In genomic region chr11:68013611-68014156, GRCh38 we compare ENCODE assay signal across 15 cellular contexts. TPM values are rescaled to one million over a fixed set of nuclear protein-coding genes. Genes with fewer than 3 reads are reported as not detected.
A peak's percentile ranks its signal among the peaks of the same experiment; 100 is the strongest.
DNase-seq lines count a peak whose midpoint lies in the region; ATAC-seq, FAIRE-seq and TF ChIP-seq lines count a peak whose summit lies in the region.
"Had no signal": no experiment of that assay in that cellular context is flagged by ENCODE, and none has a peak within 500 bp of the region (broad histone marks: within the 10 kb centered on the region; RNA-seq: fewer than 3 reads in every experiment).

No MANE protein-coding gene starts in this region.

- H3K9ac ChIP-seq in KMS-11 (no peak overlapping the region), K562 (ENCODE audit: insufficient read depth in 1 of 2, low read depth in 2 of 2, low read length in 2 of 2) (peak overlapping the region in 1 of 2 experiments; percentile 60; a peak in 2 of 4 replicates), smooth muscle cell (ENCODE audit: low read depth) (no peak overlapping the region)

- peaks cover 10% of the 10 kb centered on the region for H3K27me3 Mint-ChIP-seq in stimulated activated naive CD8-positive, alpha-beta T cell treated with anti-CD3 and anti-CD28 coated beads, Interleukin-15, amount 100 ng/mL, for 72 hours
- H3K27me3 Mint-ChIP-seq: activated CD4-positive, alpha-beta T cell treated with anti-CD3 and anti-CD28 coated beads, Interleukin-2, amount 10 ng/mL, durations not matched to agents 24 days and 14 days had no signal

- TF ChIP-seq POLR2A in K562 (conservative IDR thresholded peaks at IDR 0.05), result no peak

- H3K27me3 ChIP-seq in KMS-11 (ENCODE audit: insufficient read depth, low read depth) (no peaks in the 10 kb centered on the region), K562 (ENCODE audit: control insufficient read depth in 2 of 2, insufficient read depth in 2 of 2, low read length in 2 of 2) (no peaks in the 10 kb centered on the region), left lung (no peaks in the 10 kb centered on the region), smooth muscle cell (ENCODE audit: low read depth) (no peaks in the 10 kb centered on the region)

- intact Hi-C loops in K562 (cut with micrococcal nuclease), result no loop called here
- intact Hi-C loops in left lung (cut with DNase I), result no loop called here

- H3K9me3 Mint-ChIP-seq in stimulated activated naive CD8-positive, alpha-beta T cell treated with anti-CD3 and anti-CD28 coated beads, Interleukin-15, amount 100 ng/mL, for 72 hours, result no peaks in the 10 kb centered on the region
- H3K9me3 Mint-ChIP-seq: activated CD4-positive, alpha-beta T cell treated with anti-CD3 and anti-CD28 coated beads, Interleukin-2, amount 10 ng/mL, durations not matched to agents 24 days and 14 days had no signal

- H3K27ac Mint-ChIP-seq in stimulated activated naive CD8-positive, alpha-beta T cell treated with anti-CD3 and anti-CD28 coated beads, Interleukin-15, amount 100 ng/mL, for 72 hours, result no peak overlapping the region
- H3K27ac Mint-ChIP-seq: activated CD4-positive, alpha-beta T cell treated with anti-CD3 and anti-CD28 coated beads, Interleukin-2, amount 10 ng/mL, durations not matched to agents 24 days and 14 days; T-helper 17 cell had no signal

- no peak for DNase-seq in K562 (ENCODE audit: extremely low read depth in 1 of 4, low spot score in 3 of 4)
- peak; percentile 35 to 76 for DNase-seq in left lung
- DNase-seq in smooth muscle cell (lab: John Stamatoyannopoulos, UW; ENCODE audit: unreplicated experiment), result no peak
- no peak for DNase-seq in NCI-H2107 (lab: John Stamatoyannopoulos, UW)
- no peak for DNase-seq in foreskin fibroblast
- DNase-seq in stimulated activated naive CD8-positive, alpha-beta T cell treated with anti-CD3 and anti-CD28 coated beads, Interleukin-15, amount 100 ng/mL, for 72 hours, result no peak
- DNase-seq: activated CD4-positive, alpha-beta T cell treated with anti-CD3 and anti-CD28 coated beads, Interleukin-2, amount 10 ng/mL, durations not matched to agents 24 days and 14 days; activated gamma-delta T cell; NCI-H187; occipital lobe; stimulated activated CD4-positive, alpha-beta T cell treated with anti-CD3 and anti-CD28 coated beads, Interleukin-1b, Interleukin-23, amount 100 ng/mL, for 48 hours; T-helper 17 cell had no signal

- FAIRE-seq in K562 (lab: Jason Lieb, UNC), result no peak

- in situ Hi-C loops in K562 (cut with MboI), result no loop called here

- no peaks in the 10 kb centered on the region for H3K79me2 ChIP-seq in KMS-11 (ENCODE audit: insufficient read depth, low read depth)
- no peaks in the 10 kb centered on the region for H3K79me2 ChIP-seq in K562 (ENCODE audit: control insufficient read depth, insufficient read depth, low read length)
- H3K79me2 ChIP-seq in smooth muscle cell (ENCODE audit: low read depth), result no peaks in the 10 kb centered on the region

- no peak overlapping the region for H2AFZ ChIP-seq in KMS-11 (ENCODE audit: low read depth)
- no peak overlapping the region for H2AFZ ChIP-seq in K562 (ENCODE audit: low read depth, low read length)
- no peak overlapping the region for H2AFZ ChIP-seq in smooth muscle cell (ENCODE audit: low read depth)

- 28% methylated on average over 12 of the region's 14 CpGs for WGBS in K562 (ENCODE audit: insufficient coverage, low coverage, missing lambda C conversion rate)
- WGBS in smooth muscle cell (ENCODE audit: low lambda C conversion rate), result 92% methylated on average over 14 of the region's 14 CpGs

- no peak for TF ChIP-seq RAD21 in K562 (CRISPR knock-in tag; conservative IDR thresholded peaks at IDR 0.05 in 1 of 2, IDR thresholded peaks at IDR 0.05 in 1 of 2)

- peaks cover 15% of the 10 kb centered on the region for H3K4me1 Mint-ChIP-seq in stimulated activated naive CD8-positive, alpha-beta T cell treated with anti-CD3 and anti-CD28 coated beads, Interleukin-15, amount 100 ng/mL, for 72 hours

- no peak overlapping the region for H3K4me3 ChIP-seq in KMS-11 (IDR thresholded peaks at IDR 0.05; ENCODE audit: insufficient read depth, low read depth, low read length)
- H3K4me3 ChIP-seq in K562, result no peak overlapping the region
- no peak overlapping the region for H3K4me3 ChIP-seq in left lung
- H3K4me3 ChIP-seq in smooth muscle cell, result no peak overlapping the region
- no peak overlapping the region for H3K4me3 ChIP-seq in foreskin fibroblast (ENCODE audit: low read depth in 1 of 2, low read length in 2 of 2)

- no peak overlapping the region for H3K27ac ChIP-seq in KMS-11
- H3K27ac ChIP-seq in K562 (ENCODE audit: extremely low read depth, low read depth, low read length), result no peak overlapping the region
- H3K27ac ChIP-seq in left lung, result peak overlapping the region; percentile 65 to 85
- peak overlapping the region; percentile 87 for H3K27ac ChIP-seq in smooth muscle cell (ENCODE audit: low read depth)
- H3K27ac ChIP-seq: C4-2B had no signal

- ATAC-seq in K562 (no peak), left lung (no peak), HG02678 (IDR thresholded peaks at IDR 0.05; ENCODE audit: unreplicated experiment) (no peak)
- ATAC-seq in stimulated activated naive CD8-positive, alpha-beta T cell treated with anti-CD3 and anti-CD28 coated beads, Interleukin-15, amount 100 ng/mL, for 72 hours, result no peak
- ATAC-seq: T-helper 17 cell had no signal

- peak overlapping the region; percentile 39; the same call in 1 of the 2 replicates for H3K4me2 ChIP-seq in KMS-11
- no peak overlapping the region for H3K4me2 ChIP-seq in K562 (ENCODE audit: insufficient read depth, low read length)
- peak overlapping the region; percentile 50 for H3K4me2 ChIP-seq in smooth muscle cell

- no peak for TF ChIP-seq CTCF in KMS-11 (conservative IDR thresholded peaks at IDR 0.05; ENCODE audit: low read depth, low read length)
- no peak for TF ChIP-seq CTCF in K562 (IDR thresholded peaks at IDR 0.05 in 2 of 3, conservative IDR thresholded peaks at IDR 0.05 in 1 of 3; ENCODE audit: insufficient read depth in 2 of 3, low read depth in 1 of 3, low read length in 3 of 3)
- no peak for TF ChIP-seq CTCF in left lung (IDR thresholded peaks at IDR 0.05)
- no peak for TF ChIP-seq CTCF in smooth muscle cell (IDR thresholded peaks at IDR 0.05; ENCODE audit: borderline replicate concordance, insufficient read depth, poor library complexity, severe bottlenecking)
- no peak for TF ChIP-seq CTCF in foreskin fibroblast (IDR thresholded peaks at IDR 0.05; ENCODE audit: low read depth, low read length)

- no peaks in the 10 kb centered on the region for H3K36me3 ChIP-seq in KMS-11 (ENCODE audit: insufficient read depth)
- H3K36me3 ChIP-seq in K562 (ENCODE audit: control insufficient read depth, insufficient read depth, low read length), result no peaks in the 10 kb centered on the region
- peaks cover 0 to 8% of the 10 kb centered on the region in 2 donors for H3K36me3 ChIP-seq in left lung
- H3K36me3 ChIP-seq in smooth muscle cell (ENCODE audit: low read depth), result no peaks in the 10 kb centered on the region

- H3K9me3 ChIP-seq in K562 (replicated peaks; ENCODE audit: control insufficient read depth, insufficient read depth, low read depth, low read length) (no peaks in the 10 kb centered on the region), left lung (no peaks in the 10 kb centered on the region), smooth muscle cell (replicated peaks; ENCODE audit: low read depth) (no peaks in the 10 kb centered on the region)

- H3K4me3 Mint-ChIP-seq in stimulated activated naive CD8-positive, alpha-beta T cell treated with anti-CD3 and anti-CD28 coated beads, Interleukin-15, amount 100 ng/mL, for 72 hours, result no peak overlapping the region
- H3K4me3 Mint-ChIP-seq: activated CD4-positive, alpha-beta T cell treated with anti-CD3 and anti-CD28 coated beads, Interleukin-2, amount 10 ng/mL, durations not matched to agents 24 days and 14 days; T-helper 17 cell had no signal

- H3F3A ChIP-seq in smooth muscle cell (ENCODE audit: low read depth), result no peaks in the 10 kb centered on the region

- H3K9me1 ChIP-seq in K562 (ENCODE audit: control insufficient read depth, insufficient read depth, low read length), result no peaks in the 10 kb centered on the region

- no peak for TF ChIP-seq EP300 in K562 (IDR thresholded peaks at IDR 0.05; ENCODE audit: low read length)

- CTCF ChIA-PET in K562 (lab: Yijun Ruan, JAX; ENCODE audit: low intra/inter-chr PET ratio), result no interaction called here

- BruUV-seq in K562 (replicated peaks; lab: Mats Ljungman, UMichigan), result no TSS peak

- H4K20me1 ChIP-seq in KMS-11 (ENCODE audit: insufficient read depth) (no peaks in the 10 kb centered on the region), K562 (replicated peaks; ENCODE audit: control insufficient read depth, insufficient read depth, low read length) (peaks cover 3% of the 10 kb centered on the region; the same call in 1 of the 2 replicates), smooth muscle cell (ENCODE audit: low read depth) (no peaks in the 10 kb centered on the region)

- peaks cover 53% of the 10 kb centered on the region for H3K4me1 ChIP-seq in KMS-11 (ENCODE audit: low read depth, poor library complexity, severe bottlenecking)
- peaks cover 22 to 63% of the 10 kb centered on the region in 2 experiments for H3K4me1 ChIP-seq in K562 (replicated peaks in 1 of 2; ENCODE audit: control insufficient read depth in 2 of 2, insufficient read depth in 2 of 2, low read length in 2 of 2)
- H3K4me1 ChIP-seq in left lung, result peaks cover 43 to 80% of the 10 kb centered on the region in 2 donors
- peaks cover 19% of the 10 kb centered on the region for H3K4me1 ChIP-seq in smooth muscle cell (ENCODE audit: low read depth)

- POLR2A ChIA-PET in K562 (lab: Yijun Ruan, JAX), result interaction anchor here (0.6 kb wide), 1 partner anchor 941 kb away, joined by 3 read pairs; no protein-coding TSS in a partner anchor

RNA-seq across cellular contexts. Expression of gene ALDH3B1, which starts 3.6 kb away (rescaled TPM):
- total RNA-seq in K562 (2011; cell fraction: chromatin; rRNA removed; ENCODE audit: low replicate concordance), result 0.14 and 0.70 TPM in 2 replicates
- 0.13 and 0.17 TPM in 2 replicates for total RNA-seq in K562 (2011; cell fraction: nucleolus; rRNA removed)
- total RNA-seq in K562 (2011; cell fraction: nucleoplasm; rRNA removed), result 0.07 and 0.15 TPM in 2 replicates
- total RNA-seq in K562 (2014; rRNA removed) (0.37 TPM in 1 of 2 replicates, not detected in the other), K562 (2014; rRNA removed; fragmentation: Illumina TruSeq; extraction: Trizol) (0.04 TPM in 1 of 2 replicates, not detected in the other), K562 (2015; rRNA removed; fragmentation: Illumina TruSeq; extraction: Trizol) (0.07 and 0.08 TPM in 2 replicates), K562 (2021) (0.13 and 0.35 TPM in 2 replicates), left lung (10 to 100 TPM; 59.3 to 87.1 TPM), smooth muscle cell (6.9 and 9.9 TPM in 2 replicates)
- polyA plus RNA-seq in K562 (2011; rRNA removed) (0.10 and 0.19 TPM in 2 replicates), K562 (2014; fragmentation: Illumina TruSeq; extraction: Trizol) (0.06 and 0.15 TPM in 2 replicates), K562 (2014; fragmentation: Nextera tagmentation; extraction: Ambion mirVana) (under 1 TPM in 1 of 2 experiments, not detected in 1; 0.01 TPM), K562 (2014; rRNA removed) (0.21 and 0.43 TPM in 2 replicates), smooth muscle cell (8.8 and 9.1 TPM in 2 replicates)
- 0.18 and 0.36 TPM in 2 replicates for polyA plus RNA-seq in K562 (2011; cell fraction: cytosol; rRNA removed)
- 0.21 and 0.30 TPM in 2 replicates for polyA plus RNA-seq in K562 (2011; cell fraction: nucleus; rRNA removed)
- polyA plus RNA-seq in K562 (2012), result 0.42 and 1.4 TPM in 2 replicates
- 0.03 TPM in 1 of 2 replicates, not detected in the other for polyA minus RNA-seq in K562 (2011; rRNA and poly(A)+ RNA removed)
- polyA minus RNA-seq in K562 (2011; cell fraction: cytosol; rRNA and poly(A)+ RNA removed), result 1.5 TPM in 1 of 2 replicates, not detected in the other
- polyA minus RNA-seq in K562 (2011; cell fraction: nucleus; rRNA and poly(A)+ RNA removed), result 0.11 and 0.54 TPM in 2 replicates
- total RNA-seq: activated CD4-positive, alpha-beta T cell treated with anti-CD3 and anti-CD28 coated beads, Interleukin-2, amount 10 ng/mL, durations not matched to agents 24 days and 14 days had no signal

RNA-seq across cellular contexts. Expression of gene UNC93B1, which starts 9.8 kb away (rescaled TPM):
- 14.0 and 42.4 TPM in 2 replicates for total RNA-seq in K562 (2011; cell fraction: chromatin; rRNA removed; ENCODE audit: low replicate concordance)
- 38.0 and 40.8 TPM in 2 replicates for total RNA-seq in K562 (2011; cell fraction: nucleolus; rRNA removed)
- 17.3 and 24.9 TPM in 2 replicates for total RNA-seq in K562 (2011; cell fraction: nucleoplasm; rRNA removed)
- total RNA-seq in K562 (2014; rRNA removed) (10.1 and 12.2 TPM in 2 replicates), K562 (2014; rRNA removed; fragmentation: Illumina TruSeq; extraction: Trizol) (3.7 and 4.3 TPM in 2 replicates), K562 (2015; rRNA removed; fragmentation: Illumina TruSeq; extraction: Trizol) (2.3 and 3.3 TPM in 2 replicates), K562 (2021) (13.6 and 14.1 TPM in 2 replicates), left lung (10 to 100 TPM; 52.5 to 98.9 TPM), smooth muscle cell (17.5 and 18.3 TPM in 2 replicates)
- polyA plus RNA-seq in K562 (2011; rRNA removed) (8.6 and 10.0 TPM in 2 replicates), K562 (2014; fragmentation: Illumina TruSeq; extraction: Trizol) (5.1 and 6.5 TPM in 2 replicates), K562 (2014; fragmentation: Nextera tagmentation; extraction: Ambion mirVana) (under 1 TPM; 0.10 to 0.17 TPM), K562 (2014; rRNA removed) (7.3 and 11.6 TPM in 2 replicates), smooth muscle cell (25.1 and 33.4 TPM in 2 replicates)
- 11.3 and 17.7 TPM in 2 replicates for polyA plus RNA-seq in K562 (2011; cell fraction: cytosol; rRNA removed)
- 30.9 and 40.1 TPM in 2 replicates for polyA plus RNA-seq in K562 (2011; cell fraction: nucleus; rRNA removed)
- 6.5 and 9.5 TPM in 2 replicates for polyA plus RNA-seq in K562 (2012)
- polyA minus RNA-seq in K562 (2011; rRNA and poly(A)+ RNA removed), result 5.2 and 8.3 TPM in 2 replicates
- polyA minus RNA-seq in K562 (2011; cell fraction: cytosol; rRNA and poly(A)+ RNA removed), result 9.3 and 11.6 TPM in 2 replicates
- polyA minus RNA-seq in K562 (2011; cell fraction: nucleus; rRNA and poly(A)+ RNA removed), result 12.3 and 12.5 TPM in 2 replicates

RNA-seq across cellular contexts. Expression of gene NDUFS8, which starts 16.8 kb away (rescaled TPM):
- 41.2 and 158 TPM in 2 replicates for total RNA-seq in K562 (2011; cell fraction: chromatin; rRNA removed; ENCODE audit: low replicate concordance)
- total RNA-seq in K562 (2011; cell fraction: nucleolus; rRNA removed), result 168 and 170 TPM in 2 replicates
- total RNA-seq in K562 (2011; cell fraction: nucleoplasm; rRNA removed), result 99.4 and 102 TPM in 2 replicates
- total RNA-seq in K562 (2014; rRNA removed) (351 and 419 TPM in 2 replicates), K562 (2014; rRNA removed; fragmentation: Illumina TruSeq; extraction: Trizol) (60.0 and 91.3 TPM in 2 replicates), K562 (2015; rRNA removed; fragmentation: Illumina TruSeq; extraction: Trizol) (146 and 150 TPM in 2 replicates), K562 (2021) (271 and 294 TPM in 2 replicates), left lung (100 to 1,000 TPM; 148 to 151 TPM), smooth muscle cell (115 and 165 TPM in 2 replicates)
- polyA plus RNA-seq in K562 (2011; rRNA removed) (67.2 and 68.7 TPM in 2 replicates), K562 (2014; fragmentation: Illumina TruSeq; extraction: Trizol) (101 and 156 TPM in 2 replicates), K562 (2014; fragmentation: Nextera tagmentation; extraction: Ambion mirVana) (10 to 100 TPM; 36.5 to 65.1 TPM), K562 (2014; rRNA removed) (241 and 257 TPM in 2 replicates), smooth muscle cell (302 and 314 TPM in 2 replicates)
- 181 and 505 TPM in 2 replicates for polyA plus RNA-seq in K562 (2011; cell fraction: cytosol; rRNA removed)
- 116 and 178 TPM in 2 replicates for polyA plus RNA-seq in K562 (2011; cell fraction: nucleus; rRNA removed)
- polyA plus RNA-seq in K562 (2012), result 247 and 317 TPM in 2 replicates
- polyA minus RNA-seq in K562 (2011; rRNA and poly(A)+ RNA removed), result 28.2 and 47.3 TPM in 2 replicates
- 128 and 135 TPM in 2 replicates for polyA minus RNA-seq in K562 (2011; cell fraction: cytosol; rRNA and poly(A)+ RNA removed)
- 55.5 and 65.1 TPM in 2 replicates for polyA minus RNA-seq in K562 (2011; cell fraction: nucleus; rRNA and poly(A)+ RNA removed)

RNA-seq across cellular contexts. Expression of gene TCIRG1, which starts 25.1 kb away (rescaled TPM):
- 106 and 531 TPM in 2 replicates for total RNA-seq in K562 (2011; cell fraction: chromatin; rRNA removed; ENCODE audit: low replicate concordance)
- 492 and 517 TPM in 2 replicates for total RNA-seq in K562 (2011; cell fraction: nucleolus; rRNA removed)
- total RNA-seq in K562 (2011; cell fraction: nucleoplasm; rRNA removed), result 190 and 232 TPM in 2 replicates
- 78.0 and 82.8 TPM in 2 replicates for total RNA-seq in K562 (2014; rRNA removed)
- total RNA-seq in K562 (2014; rRNA removed; fragmentation: Illumina TruSeq; extraction: Trizol), result 2.5 and 5.5 TPM in 2 replicates
- total RNA-seq in K562 (2015; rRNA removed; fragmentation: Illumina TruSeq; extraction: Trizol), result 24.4 and 28.7 TPM in 2 replicates
- total RNA-seq in K562 (2021), result 96.4 and 108 TPM in 2 replicates
- polyA plus RNA-seq in K562 (2011; rRNA removed), result 31.1 and 72.7 TPM in 2 replicates
- 56.1 and 92.6 TPM in 2 replicates for polyA plus RNA-seq in K562 (2011; cell fraction: cytosol; rRNA removed)
- 923 and 1,215 TPM in 2 replicates for polyA plus RNA-seq in K562 (2011; cell fraction: nucleus; rRNA removed)
- 55.4 and 115 TPM in 2 replicates for polyA plus RNA-seq in K562 (2012)
- polyA plus RNA-seq in K562 (2014; fragmentation: Illumina TruSeq; extraction: Trizol), result 13.1 and 33.3 TPM in 2 replicates
- polyA plus RNA-seq in K562 (2014; fragmentation: Nextera tagmentation; extraction: Ambion mirVana), result 1 to 10 TPM in 1 of 2 experiments, under 1 TPM in 1; 0.49 to 1.9 TPM
- 113 and 143 TPM in 2 replicates for polyA plus RNA-seq in K562 (2014; rRNA removed)
- 9.7 and 11.0 TPM in 2 replicates for polyA minus RNA-seq in K562 (2011; rRNA and poly(A)+ RNA removed)
- polyA minus RNA-seq in K562 (2011; cell fraction: cytosol; rRNA and poly(A)+ RNA removed), result 28.2 and 33.0 TPM in 2 replicates
- 139 and 154 TPM in 2 replicates for polyA minus RNA-seq in K562 (2011; cell fraction: nucleus; rRNA and poly(A)+ RNA removed)
- total RNA-seq in left lung, result 100 to 1,000 TPM; 191 to 323 TPM
- total RNA-seq in smooth muscle cell, result 37.2 and 39.7 TPM in 2 replicates
- polyA plus RNA-seq in smooth muscle cell, result 59.0 and 76.4 TPM in 2 replicates

Comparison
In these comparisons a context has a peak if more than half of its experiments do, and no peak if none do; other contexts are left out.
1. H3K27ac ChIP-seq: peak in left lung (2 of 2) and smooth muscle cell (single experiment); none in KMS-11 (single experiment) and K562 (single experiment).
2. DNase-seq: peak in left lung (2 of 2); none in K562 (0 of 4), smooth muscle cell (single experiment), NCI-H2107 (single experiment), foreskin fibroblast (0 of 2) and stimulated activated naive CD8-positive, alpha-beta T cell treated with anti-CD3 and anti-CD28 coated beads, Interleukin-15, amount 100 ng/mL, for 72 hours (0 of 2).